In the genomic region with DNA sequence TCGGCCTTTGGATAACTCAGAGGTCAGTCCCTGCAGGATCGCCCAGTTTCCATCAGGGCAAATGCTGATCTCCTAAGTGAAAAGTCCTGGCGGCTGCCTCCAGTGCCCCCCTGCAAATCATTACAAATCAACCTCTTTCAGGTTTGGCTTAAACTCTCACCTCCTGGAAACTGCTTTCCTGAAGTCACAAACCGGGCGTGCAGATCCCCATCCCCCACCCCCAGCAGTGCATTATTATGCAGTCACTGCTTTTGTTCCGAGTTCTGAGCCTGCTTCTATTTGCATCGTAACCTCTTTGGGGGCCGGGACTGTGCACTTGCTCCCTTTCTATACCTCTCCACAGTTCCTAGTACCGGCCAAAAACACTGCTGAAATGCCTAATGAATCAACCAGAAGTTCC, we compare ENCODE assay signal across 11 cellular contexts. TPM values are rescaled to one million over a fixed set of nuclear protein-coding genes. Genes with fewer than 3 reads are reported as not detected.
DNase-seq lines count a peak whose midpoint lies in the region; ATAC-seq and TF ChIP-seq lines count a peak whose summit lies in the region.
"Had no signal": no experiment of that assay in that cellular context is flagged by ENCODE, and none has a peak within 500 bp of the region (broad histone marks: within the 10 kb centered on the region; RNA-seq: fewer than 3 reads in every experiment).

USP44 (minus strand) TSS at position 172 of the 400 bp plus-strand sequence. CDS start 17,220 bp downstream, outside the sequence.

- H3K36me3 Mint-ChIP-seq in IgD-negative memory B cell (no peaks in the 10 kb centered on the region), neural crest cell (ENCODE audit: low read depth) (peaks cover 2% of the 10 kb centered on the region)

- H3K4me1 ChIP-seq in ES-I3 (ENCODE audit: insufficient read depth, low read length), result peaks cover 8% of the 10 kb centered on the region
- H3K4me1 ChIP-seq in ectodermal cell (ENCODE audit: control insufficient read depth, insufficient read depth, low read length), result peaks cover 8% of the 10 kb centered on the region
- no peaks in the 10 kb centered on the region for H3K4me1 ChIP-seq in body of pancreas

- H3K36me3 ChIP-seq in ES-I3 (ENCODE audit: insufficient read depth, low read length), result no peaks in the 10 kb centered on the region
- no peaks in the 10 kb centered on the region for H3K36me3 ChIP-seq in ectodermal cell (ENCODE audit: control insufficient read depth, insufficient read depth, low read length)
- H3K36me3 ChIP-seq in body of pancreas (replicated peaks in 1 of 2; ENCODE audit: insufficient read depth in 1 of 2, low read depth in 2 of 2), result no peaks in the 10 kb centered on the region
- H3K36me3 ChIP-seq: sigmoid colon had no signal

- H3K27ac ChIP-seq in ectodermal cell (ENCODE audit: insufficient read depth, low read depth, low read length, poor library complexity, severe bottlenecking) (peak within 1 kb of the TSS; percentile 20), body of pancreas (no peak within 1 kb of the TSS)
- H3K27ac ChIP-seq: dorsolateral prefrontal cortex, sigmoid colon had no signal

- DNase-seq in neural crest cell (ENCODE audit: low read depth, low spot score) (peak; percentile 29), NCI-H446 (lab: John Stamatoyannopoulos, UW) (no peak), body of pancreas (no peak)
- DNase-seq: dorsolateral prefrontal cortex, HCEC 1CT, mesenchymal stem cell, sigmoid colon had no signal

- H3K4me3 ChIP-seq in ectodermal cell (ENCODE audit: insufficient read depth, low read depth, low read length) (peak within 1 kb of the TSS; percentile 10), body of pancreas (no peak within 1 kb of the TSS)
- H3K4me3 ChIP-seq: dorsolateral prefrontal cortex, sigmoid colon had no signal

- ATAC-seq in body of pancreas (no peak), HG03571 (IDR thresholded peaks at IDR 0.05; ENCODE audit: unreplicated experiment) (no peak)

- no peaks in the 10 kb centered on the region for H3K27me3 ChIP-seq in ectodermal cell (ENCODE audit: control insufficient read depth, insufficient read depth, low read length, poor library complexity, severe bottlenecking)
- no peaks in the 10 kb centered on the region for H3K27me3 ChIP-seq in body of pancreas
- H3K27me3 ChIP-seq: sigmoid colon had no signal

- H3K4me1 Mint-ChIP-seq in IgD-negative memory B cell (peaks cover 9 to 36% (median 15%) of the 10 kb centered on the region in 3 donors), neural crest cell (peaks cover 40% of the 10 kb centered on the region)

- no peak for TF ChIP-seq POLR2A in body of pancreas (IDR thresholded peaks at IDR 0.05)

- H3K9me3 Mint-ChIP-seq in IgD-negative memory B cell, result peaks cover 0 to 2% (median 0%) of the 10 kb centered on the region in 3 donors
- H3K9me3 Mint-ChIP-seq in neural crest cell, result peaks cover 6% of the 10 kb centered on the region

- no peak for TF ChIP-seq CTCF in neural crest cell (conservative IDR thresholded peaks at IDR 0.05)
- no peak for TF ChIP-seq CTCF in body of pancreas (IDR thresholded peaks at IDR 0.05)

- intact Hi-C loops in body of pancreas (cut with DNase I), result no loop called here

- peak within 1 kb of the TSS; percentile 82 for H3K9ac ChIP-seq in ES-I3 (ENCODE audit: low read depth, low read length)

- peak within 1 kb of the TSS in 3 of 4 donors; percentile 13 to 92 (median 59) for H3K4me3 Mint-ChIP-seq in IgD-negative memory B cell
- H3K4me3 Mint-ChIP-seq in neural crest cell, result peak within 1 kb of the TSS; percentile 88

- H3K27me3 Mint-ChIP-seq in IgD-negative memory B cell, result peaks cover 2% of the 10 kb centered on the region
- H3K27me3 Mint-ChIP-seq in neural crest cell (ENCODE audit: low read depth), result peaks cover 60% of the 10 kb centered on the region

- no peaks in the 10 kb centered on the region for H3K9me3 ChIP-seq in ES-I3 (ENCODE audit: control insufficient read depth, insufficient read depth, low read length)
- H3K9me3 ChIP-seq in ectodermal cell (ENCODE audit: control insufficient read depth, low read length), result no peaks in the 10 kb centered on the region
- H3K9me3 ChIP-seq in body of pancreas, result no peaks in the 10 kb centered on the region
- H3K9me3 ChIP-seq: sigmoid colon had no signal

- WGBS in ectodermal cell, 2 experiments, result 0 to 1% methylated on average over 8 of the region's 9 CpGs
- 67 to 71% methylated on average over 9 of the region's 9 CpGs for WGBS in body of pancreas, 2 donors

- H3K27ac Mint-ChIP-seq in IgD-negative memory B cell (no peak within 1 kb of the TSS), neural crest cell (ENCODE audit: unreplicated experiment) (peak within 1 kb of the TSS; percentile 81)

RNA-seq across cellular contexts. Expression of gene USP44, which starts in this region (rescaled TPM):
- 5.5 TPM for polyA plus RNA-seq in IgD-negative memory B cell
- 46.0 TPM for polyA plus RNA-seq in ectodermal cell (2013, experiment 1 of 4)
- 43.1 TPM for polyA plus RNA-seq in ectodermal cell (2013, experiment 2 of 4)
- polyA plus RNA-seq in ectodermal cell (2013, experiment 3 of 4), result 35.6 TPM
- 40.3 TPM for polyA plus RNA-seq in ectodermal cell (2013, experiment 4 of 4)
- total RNA-seq in neural crest cell, result 15.5 and 20.0 TPM in 2 replicates
- total RNA-seq in body of pancreas, result 10 to 100 TPM in 1 of 2 donors, 1 to 10 TPM in 1; 7.0 to 21.1 TPM
